ENCODE assay signal across 10 cellular contexts in genomic region chr22:45407793-45408192, GRCh38. TPM values are rescaled to one million over a fixed set of nuclear protein-coding genes. Genes with fewer than 3 reads are reported as not detected.
"Had no signal": no experiment of that assay in that cellular context is flagged by ENCODE, and none has a peak within 500 bp of the region (broad histone marks: within the 10 kb centered on the region; RNA-seq: fewer than 3 reads in every experiment).

No MANE protein-coding gene starts in this region.

- H3K9me3 ChIP-seq: HAP-1 had no signal

- H3K9me3 Mint-ChIP-seq: HFFc6 had no signal

- H3K27ac ChIP-seq: GM23248 had no signal

- H3K4me1 ChIP-seq: HAP-1 had no signal

- DNase-seq: GM23248, GOT3, H7, H9, HCEC 1CT, HFFc6 had no signal

- H3K36me3 ChIP-seq: HAP-1 had no signal

- H3K27ac Mint-ChIP-seq: GM23338, H9, HFFc6 had no signal

- H3K4me3 ChIP-seq: GM23248, GM23338, HAP-1 had no signal

- H3K4me3 Mint-ChIP-seq: GM23338, H9, HFFc6 had no signal

- H3K4me1 Mint-ChIP-seq: GM23338 had no signal

RNA-seq across cellular contexts. Expression of gene SMC1B, which starts 5.6 kb away (rescaled TPM):
- total RNA-seq: GM23248, GM23338, H1, H4, H7, H9 had no signal

RNA-seq across cellular contexts. Expression of gene RIBC2, which starts 5.7 kb away (rescaled TPM):
- total RNA-seq: H4 had no signal
